In genomic region chr9:133184971-133185370, GRCh38 we compare ENCODE assay signal across 8 cellular contexts. TPM values are rescaled to one million over a fixed set of nuclear protein-coding genes. Genes with fewer than 3 reads are reported as not detected.
DNase-seq lines count a peak whose midpoint lies in the region; ATAC-seq, FAIRE-seq and TF ChIP-seq lines count a peak whose summit lies in the region.

No MANE protein-coding gene starts in this region.

- H3K27me3 ChIP-seq in keratinocyte (ENCODE audit: control insufficient read depth, extremely low read depth, insufficient read depth, low read length) = peaks cover 12% of the 10 kb centered on the region

- H3K36me3 ChIP-seq in keratinocyte (ENCODE audit: control insufficient read depth in 2 of 2, extremely low read depth in 1 of 2, insufficient read depth in 2 of 2, low read length in 2 of 2) = no peaks in the 10 kb centered on the region

- no peak overlapping the region for H3K27ac Mint-ChIP-seq in MCF 10A (ENCODE audit: low read depth, unreplicated experiment)

- H3K27me3 Mint-ChIP-seq in MCF 10A (ENCODE audit: insufficient read depth, unreplicated experiment) = peaks cover 56% of the 10 kb centered on the region

- H3K9me3 Mint-ChIP-seq in MCF 10A (ENCODE audit: unreplicated experiment) = no peaks in the 10 kb centered on the region

- no peak overlapping the region for H3K4me3 Mint-ChIP-seq in MCF 10A (ENCODE audit: unreplicated experiment)

- H3K9me3 ChIP-seq in keratinocyte (ENCODE audit: control insufficient read depth, low read depth, low read length) = no peaks in the 10 kb centered on the region

- H2AFZ ChIP-seq in keratinocyte (ENCODE audit: control insufficient read depth, low read length) = no peak overlapping the region

- H3K9me1 ChIP-seq in keratinocyte (ENCODE audit: control insufficient read depth, extremely low read depth, insufficient read depth, low read length) = no peaks in the 10 kb centered on the region

- no peak overlapping the region for H3K9ac ChIP-seq in keratinocyte (ENCODE audit: control insufficient read depth, extremely low read depth, insufficient read depth, low read length)

- H3K4me3 ChIP-seq in LNCaP clone FGC (ENCODE audit: low read depth, low read length) (no peak overlapping the region), keratinocyte (ENCODE audit: control insufficient read depth in 2 of 3, extremely low read depth in 1 of 3, insufficient read depth in 2 of 3, low read depth in 1 of 3, low read length in 3 of 3) (no peak overlapping the region)

- H4K20me1 ChIP-seq in keratinocyte (ENCODE audit: control insufficient read depth, extremely low read depth, insufficient read depth, low read length) = no peaks in the 10 kb centered on the region

- ATAC-seq in GM21526 (IDR thresholded peaks at IDR 0.05; ENCODE audit: low FRiP score, unreplicated experiment) = no peak
- no peak for ATAC-seq in GM18867 (IDR thresholded peaks at IDR 0.05; ENCODE audit: unreplicated experiment)

- H3K79me2 ChIP-seq in keratinocyte (ENCODE audit: control insufficient read depth, insufficient read depth, low read length) = no peaks in the 10 kb centered on the region

- dilution Hi-C loops in keratinocyte (cut with MboI; ENCODE audit: extremely low pct_ligation_motif_present, low sequenced_read_pairs) = no loop called here

- FAIRE-seq in RCC 7860 (lab: Jason Lieb, UNC) (peak; percentile 81), keratinocyte (lab: Jason Lieb, UNC) (peak; percentile 23)

- no peaks in the 10 kb centered on the region for H3K36me3 Mint-ChIP-seq in MCF 10A (ENCODE audit: insufficient read depth, unreplicated experiment)

- DNase-seq in G401 (ENCODE audit: low spot score) (peak; percentile 67), LNCaP clone FGC (ENCODE audit: low read depth) (peak; percentile 34), RCC 7860 (ENCODE audit: low spot score) (peak; percentile 64), MCF 10A (ENCODE audit: unreplicated experiment) (peak; percentile 77), keratinocyte (ENCODE audit: low read depth, low spot score) (no peak)
- DNase-seq in stimulated activated CD8-positive, alpha-beta memory T cell treated with anti-CD3 and anti-CD28 coated beads, Interleukin-4, amount 100 ng/mL, for 48 hours = peak; percentile 61

- TF ChIP-seq CTCF in LNCaP clone FGC (IDR thresholded peaks at IDR 0.05; ENCODE audit: control insufficient read depth, extremely low read depth, insufficient read depth) (peak; percentile 89), MCF 10A (IDR thresholded peaks at IDR 0.05; ENCODE audit: unreplicated experiment) (peak; percentile 43), keratinocyte (optimal IDR thresholded peaks at IDR 0.05 in 1 of 3, IDR thresholded peaks at IDR 0.05 in 1 of 3, conservative IDR thresholded peaks at IDR 0.05 in 1 of 3; ENCODE audit: extremely low read depth in 1 of 3, insufficient read depth in 2 of 3, low read length in 3 of 3) (peak; percentile 55 to 80 (median 71))

- no peak overlapping the region for H3K27ac ChIP-seq in keratinocyte (ENCODE audit: control insufficient read depth, insufficient read depth, low read length)

- POLR2A ChIA-PET in MCF 10A (lab: Yijun Ruan, JAX) = interaction anchor here (0.6 kb wide), 1 partner anchor 145 kb away, joined by 3 read pairs; no protein-coding TSS in a partner anchor

- peak overlapping the region; percentile 12 for H3K4me2 ChIP-seq in keratinocyte (ENCODE audit: control insufficient read depth, extremely low read depth, insufficient read depth, low read depth, low read length)

- CTCF ChIA-PET in MCF 10A (lab: Yijun Ruan, JAX) = interaction anchor here (0.6 to 2.8 kb wide), 11 partner anchors 9 to 873 kb away, joined by 3 to 72 read pairs (median 4); no protein-coding TSS in a partner anchor

- in situ Hi-C loops in G401 (cut with HindIII; ENCODE audit: low sequenced_read_pairs) = no loop called here

- H3K4me1 ChIP-seq in keratinocyte (ENCODE audit: control insufficient read depth, extremely low read depth, insufficient read depth, low read length) = no peaks in the 10 kb centered on the region

- no TSS peak for BruUV-seq in MCF 10A (replicated peaks; lab: Mats Ljungman, UMichigan)

- intact Hi-C loops in MCF 10A (cut with micrococcal nuclease) = loop anchor here (1.0 kb wide), 1 partner anchor 144 kb away; no protein-coding TSS in a partner anchor

- peaks cover 5% of the 10 kb centered on the region for H3K4me1 Mint-ChIP-seq in MCF 10A (ENCODE audit: insufficient read depth, unreplicated experiment)

RNA-seq across cellular contexts. Expression of gene GBGT1, which starts 21.3 kb away (rescaled TPM):
- not detected in 2 replicates for total RNA-seq in G401 (2014; rRNA removed; shearing (Covaris generic))
- total RNA-seq in MCF 10A (2022) = not detected in 2 replicates
- polyA plus RNA-seq in keratinocyte = 0.42 to 0.74 TPM (median 0.54 TPM) in 3 replicates
- polyA plus RNA-seq in keratinocyte (2011; ENCODE audit: low read depth) = not detected
- 0.17 and 0.48 TPM in 2 replicates for polyA plus RNA-seq in keratinocyte (2011; cell fraction: cytosol; rRNA removed)
- polyA plus RNA-seq in keratinocyte (2011; cell fraction: nucleus; rRNA removed) = 0.87 and 1.1 TPM in 2 replicates
- 0.25 and 0.72 TPM in 2 replicates for polyA plus RNA-seq in keratinocyte (2012; ENCODE audit: low replicate concordance)
- 0.40 to 1.6 TPM (median 0.77 TPM) in 3 replicates for polyA minus RNA-seq in keratinocyte
- polyA minus RNA-seq in keratinocyte (2011; cell fraction: cytosol; rRNA and poly(A)+ RNA removed) = not detected
- polyA minus RNA-seq in keratinocyte (2011; cell fraction: nucleus; rRNA and poly(A)+ RNA removed) = 0.95 and 1.1 TPM in 2 replicates

RNA-seq across cellular contexts. Expression of gene OBP2B, which starts 24.1 kb away (rescaled TPM):
- not detected in 2 replicates for total RNA-seq in G401 (2014; rRNA removed; shearing (Covaris generic))
- total RNA-seq in MCF 10A (2022) = not detected in 2 replicates
- polyA plus RNA-seq in keratinocyte = not detected in 3 replicates
- not detected for polyA plus RNA-seq in keratinocyte (2011; ENCODE audit: low read depth)
- not detected in 2 replicates for polyA plus RNA-seq in keratinocyte (2011; cell fraction: cytosol; rRNA removed)
- not detected in 2 replicates for polyA plus RNA-seq in keratinocyte (2011; cell fraction: nucleus; rRNA removed)
- polyA plus RNA-seq in keratinocyte (2012; ENCODE audit: low replicate concordance) = not detected in 2 replicates
- not detected in 3 replicates for polyA minus RNA-seq in keratinocyte
- polyA minus RNA-seq in keratinocyte (2011; cell fraction: cytosol; rRNA and poly(A)+ RNA removed) = not detected
- polyA minus RNA-seq in keratinocyte (2011; cell fraction: nucleus; rRNA and poly(A)+ RNA removed) = not detected in 2 replicates
